Comparison of ENCODE assay signal across 8 cellular contexts in the genomic region with DNA sequence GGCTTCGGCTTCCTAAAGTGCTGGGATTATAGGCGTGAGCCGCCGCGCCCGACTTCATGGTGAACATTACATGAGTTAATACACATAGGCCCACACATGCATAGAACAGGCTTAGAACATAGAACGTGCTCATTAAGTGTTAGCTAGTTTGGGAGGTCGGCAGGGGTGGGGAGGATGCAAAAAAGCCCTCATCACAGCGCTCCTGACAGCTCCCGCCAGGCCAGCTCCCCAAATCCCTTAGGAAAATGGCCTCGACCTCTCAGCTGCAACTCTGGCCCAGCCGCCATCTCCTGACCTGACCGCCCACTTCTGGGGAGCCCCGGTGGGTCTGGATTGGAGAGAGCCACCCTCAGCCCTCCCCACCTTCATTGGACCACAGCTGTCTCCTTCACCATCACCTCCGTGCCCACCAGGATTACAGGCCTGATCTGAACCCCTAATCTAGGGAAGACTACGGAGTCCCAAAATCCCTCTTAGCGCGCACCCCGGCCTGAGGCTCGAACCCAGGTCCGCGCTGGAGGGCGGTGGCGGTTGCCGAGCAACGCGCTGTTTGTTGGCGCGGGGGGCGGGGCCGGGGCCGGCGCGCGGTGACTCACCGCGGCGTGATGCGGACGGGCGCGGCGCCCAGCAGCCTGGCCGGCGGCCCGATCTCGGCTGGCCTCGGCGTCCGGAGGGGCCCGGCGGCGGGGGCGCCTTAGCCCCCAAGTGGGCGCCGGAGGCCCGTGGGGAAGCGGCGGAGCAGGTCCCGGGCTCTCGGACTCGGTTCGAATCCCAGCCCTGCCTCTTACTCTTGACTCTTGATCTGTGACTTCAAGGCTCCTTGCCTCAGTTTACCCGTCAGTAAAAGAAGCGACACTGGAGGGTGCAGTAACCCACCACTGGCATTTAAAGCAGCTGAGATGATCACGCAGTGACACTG. TPM values are rescaled to one million over a fixed set of nuclear protein-coding genes. Genes with fewer than 3 reads are reported as not detected.
DNase-seq lines count a peak whose midpoint lies in the region; ATAC-seq, FAIRE-seq and TF ChIP-seq lines count a peak whose summit lies in the region.

No MANE protein-coding gene starts in this region.

- CTCF ChIA-PET in endothelial cell of umbilical vein (lab: Charles Lee), result interaction anchor here (0.6 to 3.6 kb wide), 4 partner anchors 10 to 55 kb away, joined by 3 to 42 read pairs (median 4); a partner anchor contains a TSS

- FAIRE-seq in endothelial cell of umbilical vein (lab: Jason Lieb, UNC), result no peak

- H3K27ac ChIP-seq in endothelial cell of umbilical vein (ENCODE audit: insufficient read depth, low read depth, low read length), result peak overlapping the region; percentile 100

- peak; percentile 40 for TF ChIP-seq POLR2A in endothelial cell of umbilical vein (IDR thresholded peaks at IDR 0.05; ENCODE audit: low read depth, low read length)

- H3K9ac ChIP-seq in endothelial cell of umbilical vein (replicated peaks; ENCODE audit: extremely low read depth, insufficient read depth, low read length), result peak overlapping the region; percentile 99

- dilution Hi-C loops in endothelial cell of umbilical vein (cut with MboI; ENCODE audit: extremely low pct_ligation_motif_present, low sequenced_read_pairs), result no loop called here

- H3K27me3 ChIP-seq in endothelial cell of umbilical vein (ENCODE audit: control insufficient read depth in 2 of 2, insufficient read depth in 2 of 2, low read length in 2 of 2), result no peaks in the 10 kb centered on the region

- H3K4me2 ChIP-seq in endothelial cell of umbilical vein (ENCODE audit: insufficient read depth, low read length), result peak overlapping the region; percentile 84

- no peaks in the 10 kb centered on the region for H3K9me3 Mint-ChIP-seq in memory B cell
- no peaks in the 10 kb centered on the region for H3K9me3 Mint-ChIP-seq in stimulated activated memory B cell treated with anti-CD40 and anti-IgM and Interleukin-4, amounts not matched to agents 10 μg/mL and 1 μg/mL and 100 μg/mL, for 72 hours

- H3K27me3 Mint-ChIP-seq in memory B cell, result no peaks in the 10 kb centered on the region
- H3K27me3 Mint-ChIP-seq in stimulated activated memory B cell treated with anti-CD40 and anti-IgM and Interleukin-4, amounts not matched to agents 10 μg/mL and 1 μg/mL and 100 μg/mL, for 72 hours, result no peaks in the 10 kb centered on the region

- no peaks in the 10 kb centered on the region for H3K9me1 ChIP-seq in endothelial cell of umbilical vein (replicated peaks; ENCODE audit: control insufficient read depth, extremely low read depth, insufficient read depth, low read length)

- H3K9me3 ChIP-seq in endothelial cell of umbilical vein (replicated peaks; ENCODE audit: control insufficient read depth, insufficient read depth, low read length), result no peaks in the 10 kb centered on the region

- H3K4me3 Mint-ChIP-seq in memory B cell, result peak overlapping the region; percentile 67
- peak overlapping the region; percentile 59 for H3K4me3 Mint-ChIP-seq in stimulated activated memory B cell treated with anti-CD40 and anti-IgM and Interleukin-4, amounts not matched to agents 10 μg/mL and 1 μg/mL and 100 μg/mL, for 72 hours

- peaks cover 22% of the 10 kb centered on the region for H3K4me1 Mint-ChIP-seq in memory B cell
- H3K4me1 Mint-ChIP-seq in stimulated activated memory B cell treated with anti-CD40 and anti-IgM and Interleukin-4, amounts not matched to agents 10 μg/mL and 1 μg/mL and 100 μg/mL, for 72 hours, result peaks cover 30% of the 10 kb centered on the region

- TF ChIP-seq CTCF in GM12865 (IDR thresholded peaks at IDR 0.05; ENCODE audit: insufficient read depth, low read depth, low read length, missing control alignments) (no peak), endothelial cell of umbilical vein (IDR thresholded peaks at IDR 0.05; ENCODE audit: extremely low read depth in 1 of 2, insufficient read depth in 1 of 2, low read depth in 1 of 2, low read length in 2 of 2) (no peak)

- DNase-seq in GM12865 (ENCODE audit: low read depth), result peak; percentile 64
- DNase-seq in NCI-H446 treated with DMSO at 0.1 percent for 48 hours (lab: John Stamatoyannopoulos, UW), result peak; percentile 49
- peak; percentile 68 for DNase-seq in activated CD8-positive, alpha-beta memory T cell treated with anti-CD3 and anti-CD28 coated beads, Interleukin-2, amount 50 U/mL, for 4 hours
- peak; percentile 82 for DNase-seq in endothelial cell of umbilical vein (ENCODE audit: low read depth, low spot score)
- peak; percentile 74 to 75 for DNase-seq in memory B cell (ENCODE audit: low spot score in 2 of 2)
- no peak for DNase-seq in GF-D8 (lab: John Stamatoyannopoulos, UW)

- H2AFZ ChIP-seq in endothelial cell of umbilical vein (ENCODE audit: low read depth, low read length), result peak overlapping the region; percentile 60

- H4K20me1 ChIP-seq in endothelial cell of umbilical vein (replicated peaks; ENCODE audit: control insufficient read depth, extremely low read depth, insufficient read depth, low read length), result no peaks in the 10 kb centered on the region

- POLR2A ChIA-PET in endothelial cell of umbilical vein (lab: Charles Lee), result interaction anchor here (0.5 to 1.5 kb wide), 4 partner anchors 9 to 29 kb away, joined by 3 to 11 read pairs (median 5); no protein-coding TSS in a partner anchor

- H3K4me3 ChIP-seq in GM12865 (ENCODE audit: low read depth, low read length), result no peak overlapping the region
- H3K4me3 ChIP-seq in endothelial cell of umbilical vein (replicated peaks in 1 of 3; ENCODE audit: insufficient read depth in 1 of 3, low read depth in 1 of 3, low read length in 3 of 3), result peak overlapping the region in 1 of 3 experiments; percentile 25

- H3K27ac Mint-ChIP-seq in memory B cell, result peak overlapping the region; percentile 99
- H3K27ac Mint-ChIP-seq in stimulated activated memory B cell treated with anti-CD40 and anti-IgM and Interleukin-4, amounts not matched to agents 10 μg/mL and 1 μg/mL and 100 μg/mL, for 72 hours, result peak overlapping the region; percentile 63

- BruUV-seq in endothelial cell of umbilical vein (replicated peaks; lab: Mats Ljungman, UMichigan), result no TSS peak

- no peaks in the 10 kb centered on the region for H3K36me3 ChIP-seq in endothelial cell of umbilical vein (ENCODE audit: control insufficient read depth in 2 of 2, extremely low read depth in 1 of 2, insufficient read depth in 2 of 2, low read length in 2 of 2)

- H3K36me3 Mint-ChIP-seq in memory B cell, result no peaks in the 10 kb centered on the region
- no peaks in the 10 kb centered on the region for H3K36me3 Mint-ChIP-seq in stimulated activated memory B cell treated with anti-CD40 and anti-IgM and Interleukin-4, amounts not matched to agents 10 μg/mL and 1 μg/mL and 100 μg/mL, for 72 hours

- H3K4me1 ChIP-seq in endothelial cell of umbilical vein (ENCODE audit: control insufficient read depth, extremely low read depth, insufficient read depth, low read length), result peaks cover 36% of the 10 kb centered on the region

- no peaks in the 10 kb centered on the region for H3K79me2 ChIP-seq in endothelial cell of umbilical vein (ENCODE audit: control insufficient read depth, insufficient read depth, low read length)

- ATAC-seq in memory B cell (ENCODE audit: low read depth) (peak; percentile 19), GM21526 (IDR thresholded peaks at IDR 0.05; ENCODE audit: low FRiP score, unreplicated experiment) (no peak)
- peak; percentile 29 for ATAC-seq in stimulated activated memory B cell treated with anti-CD40 and anti-IgM and Interleukin-4, amounts not matched to agents 10 μg/mL and 1 μg/mL and 100 μg/mL, for 72 hours

- intact Hi-C loops in endothelial cell of umbilical vein (cut with micrococcal nuclease), result loop anchor here (2.0 kb wide), 2 partner anchors 119 to 699 kb away; a partner anchor contains a TSS

RNA-seq across cellular contexts. Expression of a gene that starts 26.7 kb away (rescaled TPM):
- total RNA-seq in endothelial cell of umbilical vein, result 3.4 and 4.4 TPM in 2 replicates
- 1.0 and 1.5 TPM in 2 replicates for polyA plus RNA-seq in endothelial cell of umbilical vein
- 0.38 and 0.93 TPM in 2 replicates for polyA plus RNA-seq in endothelial cell of umbilical vein (2011; cell fraction: cytosol; rRNA removed)
- polyA plus RNA-seq in endothelial cell of umbilical vein (2011; cell fraction: nucleus; rRNA removed), result 0.55 and 1.3 TPM in 2 replicates
- 1.6 and 1.7 TPM in 2 replicates for polyA plus RNA-seq in endothelial cell of umbilical vein (2012)
- polyA minus RNA-seq in endothelial cell of umbilical vein, result 0.72 TPM in 1 of 2 replicates, not detected in the other
- not detected for polyA minus RNA-seq in endothelial cell of umbilical vein (2011; cell fraction: cytosol; rRNA and poly(A)+ RNA removed)
- 2.5 TPM in 1 of 2 replicates, not detected in the other for polyA minus RNA-seq in endothelial cell of umbilical vein (2011; cell fraction: nucleus; rRNA and poly(A)+ RNA removed)

RNA-seq across cellular contexts. Expression of a gene that starts 55.0 kb away (rescaled TPM):
- total RNA-seq in endothelial cell of umbilical vein, result 23.1 and 26.6 TPM in 2 replicates
- polyA plus RNA-seq in endothelial cell of umbilical vein, result 12.7 and 14.9 TPM in 2 replicates
- polyA plus RNA-seq in endothelial cell of umbilical vein (2011; cell fraction: cytosol; rRNA removed), result 8.0 and 11.1 TPM in 2 replicates
- 11.2 and 13.0 TPM in 2 replicates for polyA plus RNA-seq in endothelial cell of umbilical vein (2011; cell fraction: nucleus; rRNA removed)
- polyA plus RNA-seq in endothelial cell of umbilical vein (2012), result 7.9 and 16.2 TPM in 2 replicates
- 13.0 and 15.9 TPM in 2 replicates for polyA minus RNA-seq in endothelial cell of umbilical vein
- polyA minus RNA-seq in endothelial cell of umbilical vein (2011; cell fraction: cytosol; rRNA and poly(A)+ RNA removed), result 3.5 TPM
- polyA minus RNA-seq in endothelial cell of umbilical vein (2011; cell fraction: nucleus; rRNA and poly(A)+ RNA removed), result 8.1 and 16.3 TPM in 2 replicates

RNA-seq across cellular contexts. Expression of a gene that starts 55.7 kb away (rescaled TPM):
- 1.5 and 2.5 TPM in 2 replicates for total RNA-seq in endothelial cell of umbilical vein
- 0.69 and 0.86 TPM in 2 replicates for polyA plus RNA-seq in endothelial cell of umbilical vein
- 0.39 and 0.76 TPM in 2 replicates for polyA plus RNA-seq in endothelial cell of umbilical vein (2011; cell fraction: cytosol; rRNA removed)
- 2.4 and 2.9 TPM in 2 replicates for polyA plus RNA-seq in endothelial cell of umbilical vein (2011; cell fraction: nucleus; rRNA removed)
- polyA plus RNA-seq in endothelial cell of umbilical vein (2012), result 0.50 and 1.1 TPM in 2 replicates
- polyA minus RNA-seq in endothelial cell of umbilical vein, result 0.56 and 0.66 TPM in 2 replicates
- polyA minus RNA-seq in endothelial cell of umbilical vein (2011; cell fraction: cytosol; rRNA and poly(A)+ RNA removed), result 5.5 TPM
- 0.82 and 1.2 TPM in 2 replicates for polyA minus RNA-seq in endothelial cell of umbilical vein (2011; cell fraction: nucleus; rRNA and poly(A)+ RNA removed)

RNA-seq across cellular contexts. Expression of a gene that starts 55.8 kb away (rescaled TPM):
- 29.8 and 33.7 TPM in 2 replicates for total RNA-seq in endothelial cell of umbilical vein
- 13.6 and 14.9 TPM in 2 replicates for polyA plus RNA-seq in endothelial cell of umbilical vein
- 8.8 and 11.9 TPM in 2 replicates for polyA plus RNA-seq in endothelial cell of umbilical vein (2011; cell fraction: cytosol; rRNA removed)
- polyA plus RNA-seq in endothelial cell of umbilical vein (2011; cell fraction: nucleus; rRNA removed), result 52.8 and 58.8 TPM in 2 replicates
- polyA plus RNA-seq in endothelial cell of umbilical vein (2012), result 18.0 and 20.7 TPM in 2 replicates
- polyA minus RNA-seq in endothelial cell of umbilical vein, result 7.1 and 12.5 TPM in 2 replicates
- polyA minus RNA-seq in endothelial cell of umbilical vein (2011; cell fraction: cytosol; rRNA and poly(A)+ RNA removed), result 12.3 TPM
- 12.0 and 18.0 TPM in 2 replicates for polyA minus RNA-seq in endothelial cell of umbilical vein (2011; cell fraction: nucleus; rRNA and poly(A)+ RNA removed)
